In genomic region chr9:3497857-3498256, GRCh38 we compare ENCODE assay signal across 26 cellular contexts. TPM values are rescaled to one million over a fixed set of nuclear protein-coding genes. Genes with fewer than 3 reads are reported as not detected.
DNase-seq lines count a peak whose midpoint lies in the region; ATAC-seq and TF ChIP-seq lines count a peak whose summit lies in the region.
"Had no signal": no experiment of that assay in that cellular context is flagged by ENCODE, and none has a peak within 500 bp of the region (broad histone marks: within the 10 kb centered on the region; RNA-seq: fewer than 3 reads in every experiment).

No MANE protein-coding gene starts in this region.

- H3K36me3 ChIP-seq in GM23248 (ENCODE audit: low read depth) (no peaks in the 10 kb centered on the region), endocrine pancreas (ENCODE audit: control insufficient read depth, insufficient read depth, low read length) (no peaks in the 10 kb centered on the region), parathyroid adenoma (ENCODE audit: control insufficient read depth, insufficient read depth, low read length) (no peaks in the 10 kb centered on the region)
- H3K36me3 ChIP-seq: colonic mucosa, esophagus muscularis mucosa, MG63, SJSA1, spleen, tibial nerve had no signal

- no peak for TF ChIP-seq CTCF in parathyroid adenoma (IDR thresholded peaks at IDR 0.05)

- H3K4me2 ChIP-seq in GM23248 (ENCODE audit: unreplicated experiment) = peak overlapping the region; percentile 66
- H3K4me2 ChIP-seq in parathyroid adenoma (ENCODE audit: low read length) = no peak overlapping the region

- H3K9me3 ChIP-seq in GM23248 (ENCODE audit: low read depth) (no peaks in the 10 kb centered on the region), endocrine pancreas (ENCODE audit: control insufficient read depth, low read length) (no peaks in the 10 kb centered on the region), parathyroid adenoma (ENCODE audit: control insufficient read depth, low read length) (no peaks in the 10 kb centered on the region)
- H3K9me3 ChIP-seq: colonic mucosa, esophagus muscularis mucosa, MG63, SJSA1, spleen, tibial nerve had no signal

- 97 to 99% methylated on average over 4 of the region's 4 CpGs for WGBS in GM23248 (ENCODE audit: low coverage in 1 of 2, low lambda C conversion rate in 2 of 2, missing lambda C conversion rate in 2 of 2), 2 experiments

- H3K4me3 ChIP-seq in GM23248 (0 out of 2 replicates have a peak overlapping the region, but pooled peaks have one; percentile 9), endocrine pancreas (ENCODE audit: control insufficient read depth, insufficient read depth, low read length) (peak overlapping the region; percentile 74), parathyroid adenoma (ENCODE audit: low read depth, low read length) (no peak overlapping the region)
- H3K4me3 ChIP-seq: colonic mucosa, esophagus muscularis mucosa, K562, MG63, SJSA1, spleen, tibial nerve had no signal

- no peaks in the 10 kb centered on the region for H3K9me2 ChIP-seq in GM23248 (ENCODE audit: insufficient read depth)

- no peaks in the 10 kb centered on the region for H3F3A ChIP-seq in GM23248 (ENCODE audit: insufficient read depth)

- H4K20me1 ChIP-seq in GM23248 (ENCODE audit: insufficient read depth) = no peaks in the 10 kb centered on the region

- peaks cover 20% of the 10 kb centered on the region for H3K4me1 ChIP-seq in GM23248 (ENCODE audit: insufficient read depth)
- peaks cover 53% of the 10 kb centered on the region for H3K4me1 ChIP-seq in endocrine pancreas (ENCODE audit: control insufficient read depth, insufficient read depth, low read length)
- peaks cover 2% of the 10 kb centered on the region for H3K4me1 ChIP-seq in parathyroid adenoma
- H3K4me1 ChIP-seq: colonic mucosa, foreskin keratinocyte, SJSA1 had no signal

- H3K9ac ChIP-seq in GM23248 (no peak overlapping the region), endocrine pancreas (ENCODE audit: control insufficient read depth, insufficient read depth, low read length) (no peak overlapping the region), parathyroid adenoma (no peak overlapping the region)

- 0 out of 2 replicates have a peak overlapping the region, but pooled peaks have one; percentile 4 for H2AFZ ChIP-seq in GM23248
- H2AFZ ChIP-seq in parathyroid adenoma = peak overlapping the region; percentile 25

- no peak for ATAC-seq in HG02981 (IDR thresholded peaks at IDR 0.05; ENCODE audit: unreplicated experiment)
- ATAC-seq: K562, left colon had no signal

- in situ Hi-C loops in GM23248 (cut with MboI) = loop anchor here (25.0 kb wide), 1 partner anchor 89 kb away; no protein-coding TSS in a partner anchor

- H3K79me2 ChIP-seq in GM23248 (ENCODE audit: insufficient read depth) = no peaks in the 10 kb centered on the region
- H3K79me2 ChIP-seq in parathyroid adenoma = peaks cover 2% of the 10 kb centered on the region

- H3K27me3 ChIP-seq in GM23248 (replicated peaks; ENCODE audit: insufficient read depth) (no peaks in the 10 kb centered on the region), endocrine pancreas (ENCODE audit: control insufficient read depth, insufficient read depth, low read length) (no peaks in the 10 kb centered on the region), parathyroid adenoma (ENCODE audit: control insufficient read depth, insufficient read depth, low read length) (no peaks in the 10 kb centered on the region)
- H3K27me3 ChIP-seq: colonic mucosa, esophagus muscularis mucosa, foreskin keratinocyte, MG63, SJSA1, spleen, tibial nerve had no signal

- H3K27ac ChIP-seq in GM23248 (peak overlapping the region; percentile 31), parathyroid adenoma (peak overlapping the region; percentile 44)
- H3K27ac ChIP-seq: colonic mucosa, esophagus muscularis mucosa, foreskin keratinocyte, SJSA1, spleen, tibial nerve had no signal

- DNase-seq in GM23248 = no peak
- peak; percentile 70 to 83 for DNase-seq in NCI-H1930 (lab: John Stamatoyannopoulos, UW)
- no peak for DNase-seq in pons (ENCODE audit: low spot score)
- DNase-seq in HUDEP-2 (lab: John Stamatoyannopoulos, UW; ENCODE audit: unreplicated experiment in 76 of 76) = no peak
- DNase-seq: activated CD4-positive, alpha-beta memory T cell treated with anti-CD3 and anti-CD28 coated beads, Interleukin-2, amount 10 ng/mL, durations not matched to agents 7 days and 5 days; activated CD4-positive, alpha-beta T cell treated with anti-CD3 and anti-CD28 coated beads for 1 hour; activated CD8-positive, alpha-beta memory T cell treated with anti-CD3 and anti-CD28 coated beads, Interleukin-2, amount 50 U/mL, for 48 hours; activated naive CD4-positive, alpha-beta T cell treated with anti-CD3 and anti-CD28 coated beads, Interleukin-2, amount 10 ng/mL, durations not matched to agents 7 days and 5 days; colonic mucosa; effector CD8-positive, alpha-beta T cell; hypothalamus; immature natural killer cell; left colon; MG63; NCI-H526; nucleus accumbens; spleen; T-helper 1 cell had no signal

RNA-seq across cellular contexts. Expression of gene RFX3, which starts 27.9 kb away (rescaled TPM):
- 0.51 and 1.9 TPM in 2 replicates for total RNA-seq in GM23248 (2014; rRNA removed; shearing (Covaris generic))
- 0.80 and 1.2 TPM in 2 replicates for polyA plus RNA-seq in GM23248 (2016; fragmentation: Nextera tagmentation; extraction: Ambion mirVana)

Comparison
In these comparisons a context has a peak if more than half of its experiments do, and no peak if none do; other contexts are left out.
1. DNase-seq: peak in NCI-H1930 (2 of 2); none in GM23248 (single experiment), pons (single experiment) and HUDEP-2 (0 of 76).